In the genomic region with DNA sequence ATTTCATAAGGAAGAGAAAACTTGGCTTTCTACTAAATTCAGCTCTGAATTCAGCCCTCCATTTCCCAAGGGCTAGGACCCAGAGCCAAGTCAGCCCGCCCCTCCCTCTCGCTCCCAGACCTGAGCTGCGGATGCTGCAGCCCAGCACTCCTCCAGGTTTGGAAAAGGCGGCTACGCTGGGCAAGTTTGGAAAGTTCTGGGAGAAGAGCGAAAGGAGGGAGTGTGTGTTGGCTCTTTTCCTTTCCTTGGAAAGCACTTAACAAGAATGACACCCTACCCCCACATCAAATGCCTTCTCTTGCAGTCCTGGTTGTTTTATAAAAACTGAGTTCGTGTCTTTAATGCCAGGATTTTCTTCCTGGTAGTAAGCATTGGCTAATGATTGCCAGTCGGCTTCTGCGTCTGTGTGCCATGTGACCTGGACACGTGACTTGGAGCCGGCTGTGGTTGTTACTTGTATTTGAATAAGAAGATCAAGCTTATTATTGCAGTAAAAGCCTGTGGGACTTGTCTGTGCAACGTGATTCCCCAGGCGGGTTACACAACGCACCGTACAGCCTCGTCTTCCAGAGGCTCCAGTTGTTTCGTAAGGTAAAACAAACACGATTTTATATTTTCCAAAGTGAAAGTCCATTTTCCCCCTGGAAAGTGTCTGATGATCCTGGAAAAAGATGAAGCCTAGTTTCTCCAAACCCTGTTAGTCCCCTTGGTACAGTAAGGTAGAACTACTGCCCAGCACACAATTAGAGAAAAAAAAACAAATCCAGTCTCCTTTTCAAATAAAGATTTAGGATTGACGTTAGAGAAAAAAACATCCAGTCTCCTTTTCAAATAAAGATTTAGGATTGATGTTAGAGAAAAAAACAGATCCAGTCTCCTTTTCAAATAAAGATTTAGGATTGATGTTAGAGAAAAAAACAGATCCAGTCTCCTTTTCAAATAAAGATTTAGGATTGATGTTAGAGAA, we compare ENCODE assay signal across 8 cellular contexts. TPM values are rescaled to one million over a fixed set of nuclear protein-coding genes. Genes with fewer than 3 reads are reported as not detected.
A peak's percentile ranks its signal among the peaks of the same experiment; 100 is the strongest.
DNase-seq lines count a peak whose midpoint lies in the region; ATAC-seq and TF ChIP-seq lines count a peak whose summit lies in the region.

No MANE protein-coding gene starts in this region.

- peak; percentile 53 for ATAC-seq in HG03469 (IDR thresholded peaks at IDR 0.05; ENCODE audit: unreplicated experiment)
- ATAC-seq in activated CD8-positive, alpha-beta T cell treated with anti-CD3 and anti-CD28 coated beads, Interleukin-2, amount 10 ng/mL, durations not matched to agents 7 days and 5 days, result peak; percentile 61

- TF ChIP-seq CTCF in BE2C (IDR thresholded peaks at IDR 0.05; ENCODE audit: low read depth, low read length) (no peak), endodermal cell (conservative IDR thresholded peaks at IDR 0.05) (no peak)

- H3K23ac ChIP-seq in mesenchymal stem cell (ENCODE audit: low read length in 2 of 2), result no peak overlapping the region

- H3K4me1 Mint-ChIP-seq in activated CD8-positive, alpha-beta T cell treated with anti-CD3 and anti-CD28 coated beads, Interleukin-2, amount 10 ng/mL, durations not matched to agents 7 days and 5 days (ENCODE audit: low read depth), result peaks cover 45% of the 10 kb centered on the region
- H3K4me1 Mint-ChIP-seq in endodermal cell, result peaks cover 25% of the 10 kb centered on the region

- no peak overlapping the region for H3K27ac ChIP-seq in endodermal cell (ENCODE audit: low read depth, low read length)
- H3K27ac ChIP-seq in mesenchymal stem cell (ENCODE audit: low read length, poor library complexity, severe bottlenecking), result peak overlapping the region; percentile 90

- H3K9me3 ChIP-seq in BE2C (no peaks in the 10 kb centered on the region), endodermal cell (ENCODE audit: control insufficient read depth, low read length) (no peaks in the 10 kb centered on the region), mesenchymal stem cell (ENCODE audit: control insufficient read depth, low read length) (no peaks in the 10 kb centered on the region)

- peak overlapping the region; percentile 57 for H3K4me3 ChIP-seq in BE2C (ENCODE audit: low read depth, low read length)
- peak overlapping the region; percentile 77 for H3K4me3 ChIP-seq in endodermal cell (ENCODE audit: low read length)
- peak overlapping the region; percentile 39 to 85 for H3K4me3 ChIP-seq in mesenchymal stem cell (ENCODE audit: insufficient read depth in 1 of 2, low read depth in 1 of 2, low read length in 2 of 2)

- H2BK120ac ChIP-seq in mesenchymal stem cell (ENCODE audit: low read depth, low read length), result peak overlapping the region; percentile 29

- DNase-seq in BE2C (peak; percentile 78), GM19238 (ENCODE audit: insufficient read length, low spot score) (peak; percentile 46), NCI-H82 treated with DMSO at 0.1 percent for 48 hours (lab: John Stamatoyannopoulos, UW; ENCODE audit: unreplicated experiment) (peak; percentile 96), endodermal cell (peak; percentile 85), mesenchymal stem cell (peak; percentile 95)
- peak; percentile 84 for DNase-seq in activated CD8-positive, alpha-beta T cell treated with anti-CD3 and anti-CD28 coated beads, Interleukin-2, amount 10 ng/mL, durations not matched to agents 7 days and 5 days
- DNase-seq in stimulated activated CD8-positive, alpha-beta memory T cell treated with anti-CD3 and anti-CD28 coated beads, Interleukin-12 subunit alpha, Interleukin-12 subunit beta, amount 100 ng/mL, for 4 hours (ENCODE audit: low read depth), result peak; percentile 22

- H2BK5ac ChIP-seq in mesenchymal stem cell (ENCODE audit: low read depth, low read length, poor library complexity, severe bottlenecking), result peak overlapping the region; percentile 81

- H3K18ac ChIP-seq in mesenchymal stem cell (ENCODE audit: low read depth in 1 of 2, low read length in 2 of 2), result peak overlapping the region; percentile 60 to 98

- WGBS in endodermal cell (ENCODE audit: insufficient coverage in 1 of 2, insufficient read length in 1 of 2), 2 experiments, result 34 to 49% methylated on average over 13 to 14 of the region's 19 CpGs
- WGBS in mesenchymal stem cell, result 6% methylated on average over 12 of the region's 19 CpGs

- H3K27me3 ChIP-seq in BE2C, result no peaks in the 10 kb centered on the region
- H3K27me3 ChIP-seq in endodermal cell (ENCODE audit: control insufficient read depth, insufficient read depth, low read length, poor library complexity, severe bottlenecking), result no peaks in the 10 kb centered on the region
- no peaks in the 10 kb centered on the region for H3K27me3 ChIP-seq in mesenchymal stem cell (ENCODE audit: control insufficient read depth in 1 of 2, insufficient read depth in 1 of 2, low read length in 2 of 2)

- CTCF ChIA-PET in activated CD8-positive, alpha-beta T cell treated with anti-CD3 and anti-CD28 coated beads, Interleukin-2, amount 10 ng/mL, durations not matched to agents 7 days and 5 days (lab: Charles Lee), result interaction anchor here (0.6 to 5.9 kb wide), 9 partner anchors 9 to 216 kb away, joined by 3 to 69 read pairs (median 5); a partner anchor contains a TSS

- peak overlapping the region; percentile 90 for H2BK15ac ChIP-seq in mesenchymal stem cell (ENCODE audit: low read depth, poor library complexity, severe bottlenecking)

- peak overlapping the region; percentile 89 for H4K91ac ChIP-seq in mesenchymal stem cell (ENCODE audit: low read length)

- H4K8ac ChIP-seq in mesenchymal stem cell (ENCODE audit: low read length), result peak overlapping the region; percentile 99

- H3K36me3 Mint-ChIP-seq in activated CD8-positive, alpha-beta T cell treated with anti-CD3 and anti-CD28 coated beads, Interleukin-2, amount 10 ng/mL, durations not matched to agents 7 days and 5 days (ENCODE audit: low read depth), result no peaks in the 10 kb centered on the region
- no peaks in the 10 kb centered on the region for H3K36me3 Mint-ChIP-seq in endodermal cell (ENCODE audit: low read depth)

- H3K36me3 ChIP-seq in BE2C (no peaks in the 10 kb centered on the region), endodermal cell (ENCODE audit: control insufficient read depth, insufficient read depth, low read length) (no peaks in the 10 kb centered on the region), mesenchymal stem cell (ENCODE audit: control insufficient read depth in 1 of 2, insufficient read depth in 2 of 2, low read depth in 1 of 2, low read length in 2 of 2) (no peaks in the 10 kb centered on the region)

- H3K27ac Mint-ChIP-seq in activated CD8-positive, alpha-beta T cell treated with anti-CD3 and anti-CD28 coated beads, Interleukin-2, amount 10 ng/mL, durations not matched to agents 7 days and 5 days, result peak overlapping the region; percentile 97
- peak overlapping the region; percentile 92 for H3K27ac Mint-ChIP-seq in endodermal cell

- H3K4me1 ChIP-seq in BE2C (no peaks in the 10 kb centered on the region), endodermal cell (ENCODE audit: control insufficient read depth, insufficient read depth, low read length) (no peaks in the 10 kb centered on the region), mesenchymal stem cell (ENCODE audit: control insufficient read depth, insufficient read depth, low read depth, low read length) (peaks cover 3% of the 10 kb centered on the region)

- H3K9me3 Mint-ChIP-seq in activated CD8-positive, alpha-beta T cell treated with anti-CD3 and anti-CD28 coated beads, Interleukin-2, amount 10 ng/mL, durations not matched to agents 7 days and 5 days (ENCODE audit: insufficient read depth), result no peaks in the 10 kb centered on the region
- no peaks in the 10 kb centered on the region for H3K9me3 Mint-ChIP-seq in endodermal cell

- H3K4me2 ChIP-seq in mesenchymal stem cell (ENCODE audit: low read length, poor library complexity, severe bottlenecking), result peak overlapping the region; percentile 84

- peak overlapping the region in 1 of 2 experiments; percentile 75 for H2BK12ac ChIP-seq in mesenchymal stem cell (ENCODE audit: low read length in 2 of 2)

- H3K79me1 ChIP-seq in mesenchymal stem cell (replicated peaks; ENCODE audit: low read length, poor library complexity, severe bottlenecking), result no peaks in the 10 kb centered on the region

- H2AK5ac ChIP-seq in mesenchymal stem cell (ENCODE audit: low read length, severe bottlenecking), result no peak overlapping the region

- no peak overlapping the region for H2AFZ ChIP-seq in mesenchymal stem cell (ENCODE audit: low read depth, low read length)

- H3K14ac ChIP-seq in mesenchymal stem cell (ENCODE audit: low read length in 2 of 2), result peak overlapping the region in 1 of 2 experiments; percentile 15

- no peak overlapping the region for H3K9ac ChIP-seq in endodermal cell (ENCODE audit: extremely low read depth, low read length, poor library complexity, severe bottlenecking)
- peak overlapping the region; percentile 98 for H3K9ac ChIP-seq in mesenchymal stem cell (ENCODE audit: low read length)

- POLR2A ChIA-PET in activated CD8-positive, alpha-beta T cell treated with anti-CD3 and anti-CD28 coated beads, Interleukin-2, amount 10 ng/mL, durations not matched to agents 7 days and 5 days (lab: Charles Lee), result interaction anchor here (1.0 to 5.8 kb wide), 10 partner anchors 10 to 70 kb away, joined by 3 to 94 read pairs (median 5); a partner anchor contains a TSS

- no peaks in the 10 kb centered on the region for H3K27me3 Mint-ChIP-seq in activated CD8-positive, alpha-beta T cell treated with anti-CD3 and anti-CD28 coated beads, Interleukin-2, amount 10 ng/mL, durations not matched to agents 7 days and 5 days (ENCODE audit: low read depth)
- peaks cover 3% of the 10 kb centered on the region for H3K27me3 Mint-ChIP-seq in endodermal cell (ENCODE audit: insufficient read depth)

- peak overlapping the region; percentile 47 to 64 for H3K4ac ChIP-seq in mesenchymal stem cell (ENCODE audit: low read depth in 1 of 2, low read length in 2 of 2)

- peak overlapping the region; percentile 79 for H3K4me3 Mint-ChIP-seq in activated CD8-positive, alpha-beta T cell treated with anti-CD3 and anti-CD28 coated beads, Interleukin-2, amount 10 ng/mL, durations not matched to agents 7 days and 5 days
- peak overlapping the region; percentile 58 for H3K4me3 Mint-ChIP-seq in endodermal cell

RNA-seq across cellular contexts. Expression of a gene that starts 26.8 kb away (rescaled TPM):
- polyA plus RNA-seq in BE2C (2012; ENCODE audit: insufficient read depth, insufficient read length, low read depth), result 0.73 TPM
- not detected for total RNA-seq in activated CD8-positive, alpha-beta T cell treated with anti-CD3 and anti-CD28 coated beads, Interleukin-2, amount 10 ng/mL, durations not matched to agents 7 days and 5 days
- not detected for total RNA-seq in endodermal cell
- not detected for polyA plus RNA-seq in endodermal cell (2013, experiment 1 of 2)
- polyA plus RNA-seq in endodermal cell (2013, experiment 2 of 2), result not detected
- polyA plus RNA-seq in mesenchymal stem cell (2013, experiment 1 of 2), result 0.14 TPM
- polyA plus RNA-seq in mesenchymal stem cell (2013, experiment 2 of 2), result 0.08 TPM

Comparison
In these comparisons a context has a peak if more than half of its experiments do, and no peak if none do; other contexts are left out.
1. DNase-seq: peak in every context shown above with its lines; median percentile 96 in NCI-H82 treated with DMSO at 0.1 percent for 48 hours; 95 in mesenchymal stem cell; 85 in endodermal cell; 84 in activated CD8-positive, alpha-beta T cell treated with anti-CD3 and anti-CD28 coated beads, Interleukin-2, amount 10 ng/mL, durations not matched to agents 7 days and 5 days; 78 in BE2C; 46 in GM19238; 22 in stimulated activated CD8-positive, alpha-beta memory T cell treated with anti-CD3 and anti-CD28 coated beads, Interleukin-12 subunit alpha, Interleukin-12 subunit beta, amount 100 ng/mL, for 4 hours.